In genomic region chr6:40338306-40338705, GRCh38 we compare ENCODE assay signal across 21 cellular contexts.
DNase-seq lines count a peak whose midpoint lies in the region; ATAC-seq and TF ChIP-seq lines count a peak whose summit lies in the region.
"Had no signal": no experiment of that assay in that cellular context is flagged by ENCODE, and none has a peak within 500 bp of the region (broad histone marks: within the 10 kb centered on the region; RNA-seq: fewer than 3 reads in every experiment).

No MANE protein-coding gene starts in this region.

- no peak overlapping the region for H3K4me3 Mint-ChIP-seq in activated T-cell treated with anti-CD3 and anti-CD28 coated beads, Interleukin-2, amount 50 U/mL, for 24 hours
- no peak overlapping the region for H3K4me3 Mint-ChIP-seq in activated T-cell treated with anti-CD3 and anti-CD28 coated beads, Interleukin-2, amount 50 U/mL, for 72 hours
- H3K4me3 Mint-ChIP-seq: CD14-positive monocyte; CD4-positive, alpha-beta memory T cell; HFFc6 had no signal

- H3K4me3 ChIP-seq in osteoblast (ENCODE audit: insufficient read depth, low read length), result no peak overlapping the region
- H3K4me3 ChIP-seq: A549, BLaER1, GM12878, GM23248, K562 had no signal

- no peak overlapping the region for H2AFZ ChIP-seq in osteoblast (ENCODE audit: low read length)
- H2AFZ ChIP-seq: GM23248 had no signal

- H3K9me3 ChIP-seq in osteoblast (ENCODE audit: low read depth, low read length), result no peaks in the 10 kb centered on the region
- H3K9me3 ChIP-seq: A549, BLaER1 had no signal

- no peak for ATAC-seq in activated T-cell treated with anti-CD3 and anti-CD28 coated beads, Interleukin-2, amount 50 U/mL, for 72 hours (replicated peaks in 1 of 2)
- ATAC-seq in HG03175 (IDR thresholded peaks at IDR 0.05; ENCODE audit: unreplicated experiment), result no peak
- ATAC-seq: A549, GM12878, HCT116, K562 had no signal

- H3K36me3 ChIP-seq in osteoblast (ENCODE audit: insufficient read depth, low read length), result no peaks in the 10 kb centered on the region
- H3K36me3 ChIP-seq: BLaER1 had no signal

- no peaks in the 10 kb centered on the region for H3K36me3 Mint-ChIP-seq in activated T-cell treated with anti-CD3 and anti-CD28 coated beads, Interleukin-2, amount 50 U/mL, for 24 hours (ENCODE audit: low read depth)
- H3K36me3 Mint-ChIP-seq in activated T-cell treated with anti-CD3 and anti-CD28 coated beads, Interleukin-2, amount 50 U/mL, for 72 hours (ENCODE audit: insufficient read depth in 2 of 2), result no peaks in the 10 kb centered on the region
- H3K36me3 Mint-ChIP-seq: CD14-positive monocyte; CD4-positive, alpha-beta memory T cell had no signal

- no peak overlapping the region for H3K4me2 ChIP-seq in osteoblast (ENCODE audit: insufficient read depth, low read length)
- H3K4me2 ChIP-seq: A549, BLaER1 had no signal

- peak; percentile 6 for DNase-seq in activated T-cell treated with anti-CD3 and anti-CD28 coated beads, Interleukin-2, amount 50 U/mL, for 24 hours
- DNase-seq in activated T-cell treated with anti-CD3 and anti-CD28 coated beads, Interleukin-2, amount 50 U/mL, for 72 hours, result no peak
- peak; percentile 77 to 80 for DNase-seq in cerebellar nuclear complex (lab: John Stamatoyannopoulos, UW)
- DNase-seq in osteoblast (ENCODE audit: insufficient read length, low spot score, missing footprints), result peak; percentile 51
- no peak for DNase-seq in COR-L47 (lab: John Stamatoyannopoulos, UW)
- DNase-seq in NCI-H2081 (lab: John Stamatoyannopoulos, UW), result no peak
- DNase-seq: Calu3; CD4-positive, alpha-beta memory T cell; DMS79 treated with DMSO at 0.1 percent for 48 hours; GM23248; H7; HFFc6; IMR-90 had no signal

- H3K9me3 Mint-ChIP-seq in activated T-cell treated with anti-CD3 and anti-CD28 coated beads, Interleukin-2, amount 50 U/mL, for 24 hours, result no peaks in the 10 kb centered on the region
- H3K9me3 Mint-ChIP-seq in activated T-cell treated with anti-CD3 and anti-CD28 coated beads, Interleukin-2, amount 50 U/mL, for 72 hours, result no peaks in the 10 kb centered on the region
- H3K9me3 Mint-ChIP-seq: CD14-positive monocyte had no signal

- no peaks in the 10 kb centered on the region for H3K4me1 Mint-ChIP-seq in activated T-cell treated with anti-CD3 and anti-CD28 coated beads, Interleukin-2, amount 50 U/mL, for 24 hours (ENCODE audit: low read depth)
- no peaks in the 10 kb centered on the region for H3K4me1 Mint-ChIP-seq in activated T-cell treated with anti-CD3 and anti-CD28 coated beads, Interleukin-2, amount 50 U/mL, for 72 hours (ENCODE audit: low read depth)
- H3K4me1 Mint-ChIP-seq: CD14-positive monocyte had no signal

- no peak overlapping the region for H3K27ac ChIP-seq in osteoblast (ENCODE audit: low read depth, low read length)
- H3K27ac ChIP-seq: 22Rv1, A549, BLaER1, GM23248 had no signal

- TF ChIP-seq CTCF in osteoblast (IDR thresholded peaks at IDR 0.05; ENCODE audit: extremely low read depth, low read depth, low read length), result no peak

- peaks cover 10% of the 10 kb centered on the region for H3K27me3 Mint-ChIP-seq in activated T-cell treated with anti-CD3 and anti-CD28 coated beads, Interleukin-2, amount 50 U/mL, for 24 hours
- peaks cover 24% of the 10 kb centered on the region for H3K27me3 Mint-ChIP-seq in activated T-cell treated with anti-CD3 and anti-CD28 coated beads, Interleukin-2, amount 50 U/mL, for 72 hours (ENCODE audit: low read depth)

- H3K27ac Mint-ChIP-seq in activated T-cell treated with anti-CD3 and anti-CD28 coated beads, Interleukin-2, amount 50 U/mL, for 24 hours, result no peak overlapping the region
- no peak overlapping the region for H3K27ac Mint-ChIP-seq in activated T-cell treated with anti-CD3 and anti-CD28 coated beads, Interleukin-2, amount 50 U/mL, for 72 hours
- H3K27ac Mint-ChIP-seq: CD14-positive monocyte, HFFc6 had no signal

- H3K4me1 ChIP-seq in osteoblast (ENCODE audit: insufficient read depth, low read length), result no peaks in the 10 kb centered on the region
- H3K4me1 ChIP-seq: A549, BLaER1 had no signal

- no peaks in the 10 kb centered on the region for H4K20me1 ChIP-seq in osteoblast (ENCODE audit: insufficient read depth, low read length)
- H4K20me1 ChIP-seq: BLaER1 had no signal

- H3K27me3 ChIP-seq in osteoblast (ENCODE audit: insufficient read depth, low read length), result no peaks in the 10 kb centered on the region
- H3K27me3 ChIP-seq: BLaER1 had no signal

- H3K79me2 ChIP-seq in osteoblast (ENCODE audit: insufficient read depth, low read length), result no peaks in the 10 kb centered on the region

Comparison
In these comparisons a context has a peak if more than half of its experiments do, and no peak if none do; other contexts are left out.
1. DNase-seq: peak in activated T-cell treated with anti-CD3 and anti-CD28 coated beads, Interleukin-2, amount 50 U/mL, for 24 hours (single experiment), cerebellar nuclear complex (2 of 2) and osteoblast (single experiment); none in activated T-cell treated with anti-CD3 and anti-CD28 coated beads, Interleukin-2, amount 50 U/mL, for 72 hours (0 of 2), COR-L47 (single experiment) and NCI-H2081 (0 of 2).